Comparison of ENCODE assay signal across 16 cellular contexts in genomic region chr7:1210979-1211608, GRCh38. TPM values are rescaled to one million over a fixed set of nuclear protein-coding genes. Genes with fewer than 3 reads are reported as not detected.
DNase-seq lines count a peak whose midpoint lies in the region; ATAC-seq and TF ChIP-seq lines count a peak whose summit lies in the region.
"Had no signal": no experiment of that assay in that cellular context is flagged by ENCODE, and none has a peak within 500 bp of the region (broad histone marks: within the 10 kb centered on the region; RNA-seq: fewer than 3 reads in every experiment).

No MANE protein-coding gene starts in this region.

- no peaks in the 10 kb centered on the region for H3K4me1 Mint-ChIP-seq in activated CD8-positive, alpha-beta memory T cell treated with anti-CD3 and anti-CD28 coated beads, Interleukin-2, amount 10 ng/mL, durations not matched to agents 7 days and 5 days
- H3K4me1 Mint-ChIP-seq: neural crest cell had no signal

- no peak overlapping the region for H3K4me3 ChIP-seq in BLaER1 treated with 17β-estradiol and CSF1 and Interleukin-3, amounts not matched to agents 10 nM and 100 nM
- no peak overlapping the region; a peak in 1 of 4 replicates for H3K4me3 ChIP-seq in SK-N-SH (ENCODE audit: low read depth in 2 of 2, low read length in 1 of 2)

- no peaks in the 10 kb centered on the region for H3K79me2 ChIP-seq in SK-N-SH (ENCODE audit: insufficient read depth)

- no peak overlapping the region for H2AFZ ChIP-seq in SK-N-SH (ENCODE audit: low read depth)

- WGBS in SK-N-SH (ENCODE audit: low lambda C conversion rate): 5% methylated on average over 35 of the region's 35 CpGs

- H3K9me3 Mint-ChIP-seq in activated CD8-positive, alpha-beta memory T cell treated with anti-CD3 and anti-CD28 coated beads, Interleukin-2, amount 10 ng/mL, durations not matched to agents 7 days and 5 days (ENCODE audit: low read depth): no peaks in the 10 kb centered on the region
- H3K9me3 Mint-ChIP-seq: neural crest cell; stimulated activated naive CD8-positive, alpha-beta T cell treated with anti-CD3 and anti-CD28 coated beads, Interleukin-15, amount 100 ng/mL, for 72 hours had no signal

- peaks cover 44% of the 10 kb centered on the region for H3K27me3 Mint-ChIP-seq in activated CD8-positive, alpha-beta memory T cell treated with anti-CD3 and anti-CD28 coated beads, Interleukin-2, amount 10 ng/mL, durations not matched to agents 7 days and 5 days

- H3K36me3 Mint-ChIP-seq in activated CD8-positive, alpha-beta memory T cell treated with anti-CD3 and anti-CD28 coated beads, Interleukin-2, amount 10 ng/mL, durations not matched to agents 7 days and 5 days: no peaks in the 10 kb centered on the region

- H3K9me2 ChIP-seq in SK-N-SH: no peaks in the 10 kb centered on the region

- H3K36me3 ChIP-seq in BLaER1 treated with 17β-estradiol and CSF1 and Interleukin-3, amounts not matched to agents 10 nM and 100 nM: no peaks in the 10 kb centered on the region
- H3K36me3 ChIP-seq in SK-N-SH (replicated peaks in 1 of 2; ENCODE audit: control insufficient read depth in 1 of 2, insufficient read depth in 2 of 2, low read length in 1 of 2): no peaks in the 10 kb centered on the region

- peak overlapping the region in 9 of 11 experiments; percentile 39 to 80 (median 55); a peak in 16 of 22 replicates for H3K4me2 ChIP-seq in BLaER1 treated with 17β-estradiol and CSF1 and Interleukin-3, amounts not matched to agents 10 nM and 100 nM
- H3K4me2 ChIP-seq in SK-N-SH: 0 out of 2 replicates have a peak overlapping the region, but pooled peaks have one; percentile 38

- H3K27ac Mint-ChIP-seq in activated CD8-positive, alpha-beta memory T cell treated with anti-CD3 and anti-CD28 coated beads, Interleukin-2, amount 10 ng/mL, durations not matched to agents 7 days and 5 days: no peak overlapping the region
- H3K27ac Mint-ChIP-seq: activated CD8-positive, alpha-beta T cell treated with anti-CD3 and anti-CD28 coated beads, Interleukin-2, amount 10 ng/mL, durations not matched to agents 7 days and 5 days; stimulated activated naive CD8-positive, alpha-beta T cell treated with anti-CD3 and anti-CD28 coated beads, Interleukin-15, amount 100 ng/mL, for 72 hours had no signal

- H3K4me1 ChIP-seq in BLaER1 treated with 17β-estradiol and CSF1 and Interleukin-3, amounts not matched to agents 10 nM and 100 nM: peaks cover 0 to 21% (median 14%) of the 10 kb centered on the region in 10 experiments; a peak in 16 of 20 replicates
- H3K4me1 ChIP-seq in SK-N-SH (ENCODE audit: control insufficient read depth in 1 of 2, insufficient read depth in 2 of 2, low read depth in 1 of 2, low read length in 1 of 2): peaks cover 4 to 11% of the 10 kb centered on the region in 2 experiments; a peak in 1 of 4 replicates

- no peaks in the 10 kb centered on the region for H3K9me3 ChIP-seq in BLaER1 treated with 17β-estradiol and CSF1 and Interleukin-3, amounts not matched to agents 10 nM and 100 nM (replicated peaks in 1 of 11)
- H3K9me3 ChIP-seq in SK-N-SH: no peaks in the 10 kb centered on the region

- H3K9ac ChIP-seq in BLaER1 treated with 17β-estradiol and CSF1 and Interleukin-3, amounts not matched to agents 10 nM and 100 nM: peak overlapping the region in 2 of 11 experiments; percentile 2 to 14; a peak in 1 of 22 replicates
- H3K9ac ChIP-seq in SK-N-SH: no peak overlapping the region

- POLR2A ChIA-PET in SK-N-SH (lab: Yijun Ruan, JAX): no interaction called here

- no peak overlapping the region for H3K4me3 Mint-ChIP-seq in activated CD8-positive, alpha-beta memory T cell treated with anti-CD3 and anti-CD28 coated beads, Interleukin-2, amount 10 ng/mL, durations not matched to agents 7 days and 5 days
- H3K4me3 Mint-ChIP-seq: activated CD8-positive, alpha-beta T cell treated with anti-CD3 and anti-CD28 coated beads, Interleukin-2, amount 10 ng/mL, durations not matched to agents 7 days and 5 days; neural crest cell had no signal

- DNase-seq in H4 (ENCODE audit: low spot score): peak; percentile 22
- peak; percentile 84 for DNase-seq in SK-N-SH
- peak; percentile 34 for DNase-seq in left kidney (ENCODE audit: low read depth, low spot score)
- DNase-seq in activated naive CD4-positive, alpha-beta T cell (lab: John Stamatoyannopoulos, UW): no peak
- no peak for DNase-seq in activated CD8-positive, alpha-beta memory T cell treated with anti-CD3 and anti-CD28 coated beads, Interleukin-2, amount 10 ng/mL, durations not matched to agents 7 days and 5 days
- DNase-seq in superior temporal gyrus (ENCODE audit: extremely low spot score): no peak
- DNase-seq: activated CD8-positive, alpha-beta T cell treated with anti-CD3 and anti-CD28 coated beads, Interleukin-2, amount 10 ng/mL, durations not matched to agents 7 days and 5 days; activated gamma-delta T cell; head of caudate nucleus; stimulated activated naive CD8-positive, alpha-beta T cell treated with anti-CD3 and anti-CD28 coated beads, Interleukin-15, amount 100 ng/mL, for 72 hours had no signal

- peaks cover 30 to 64% (median 49%) of the 10 kb centered on the region in 11 experiments for H3K27me3 ChIP-seq in BLaER1 treated with 17β-estradiol and CSF1 and Interleukin-3, amounts not matched to agents 10 nM and 100 nM
- H3K27me3 ChIP-seq in SK-N-SH (ENCODE audit: insufficient read depth): peaks cover 98% of the 10 kb centered on the region

- no peak for TF ChIP-seq CTCF in SK-N-SH (IDR thresholded peaks at IDR 0.05)

- TF ChIP-seq RAD21 in SK-N-SH (IDR thresholded peaks at IDR 0.05; ENCODE audit: low read length): no peak

- H3F3A ChIP-seq in SK-N-SH (replicated peaks; ENCODE audit: insufficient read depth): no peaks in the 10 kb centered on the region

- TF ChIP-seq EP300 in SK-N-SH (IDR thresholded peaks at IDR 0.05; ENCODE audit: borderline replicate concordance in 1 of 2, low read depth in 1 of 2, low read length in 1 of 2): no peak

- no peak for ATAC-seq in GM21723 (IDR thresholded peaks at IDR 0.05; ENCODE audit: unreplicated experiment)
- ATAC-seq in activated CD8-positive, alpha-beta memory T cell treated with anti-CD3 and anti-CD28 coated beads, Interleukin-2, amount 10 ng/mL, durations not matched to agents 7 days and 5 days: no peak
- ATAC-seq: activated CD8-positive, alpha-beta T cell treated with anti-CD3 and anti-CD28 coated beads, Interleukin-2, amount 10 ng/mL, durations not matched to agents 7 days and 5 days; stimulated activated naive CD8-positive, alpha-beta T cell treated with anti-CD3 and anti-CD28 coated beads, Interleukin-15, amount 100 ng/mL, for 72 hours had no signal

- no peak overlapping the region for H3K27ac ChIP-seq in BLaER1 treated with 17β-estradiol and CSF1 and Interleukin-3, amounts not matched to agents 10 nM and 100 nM
- no peak overlapping the region for H3K27ac ChIP-seq in SK-N-SH (ENCODE audit: low read depth in 2 of 2, low read length in 1 of 2)
- H3K27ac ChIP-seq: epithelial cell of prostate had no signal

- H4K20me1 ChIP-seq in BLaER1 treated with 17β-estradiol and CSF1 and Interleukin-3, amounts not matched to agents 10 nM and 100 nM: 0 out of 22 replicates have a peak, but pooled peaks cover 0 to 13% (median 0%) of the 10 kb centered on the region in 11 experiments
- 0 out of 2 replicates have a peak, but pooled peaks cover 6% of the 10 kb centered on the region for H4K20me1 ChIP-seq in SK-N-SH (ENCODE audit: insufficient read depth)

- CTCF ChIA-PET in SK-N-SH (lab: Yijun Ruan, JAX): interaction anchor here (0.7 to 7.8 kb wide), 16 partner anchors 9 to 263 kb away, joined by 3 to 87 read pairs (median 6); no protein-coding TSS in a partner anchor
- CTCF ChIA-PET in activated CD8-positive, alpha-beta memory T cell treated with anti-CD3 and anti-CD28 coated beads, Interleukin-2, amount 10 ng/mL, durations not matched to agents 7 days and 5 days (lab: Charles Lee): interaction anchor here (1.0 kb wide), 1 partner anchor 19 kb away, joined by 3 read pairs; no protein-coding TSS in a partner anchor

TF ChIP-seq in SK-N-SH, 30 proteins besides CTCF, POLR2A, EP300 and RAD21 (continues in another document):
- TF ChIP-seq SMC3 (IDR thresholded peaks at IDR 0.05; ENCODE audit: low read depth, low read length): no peak
- TF ChIP-seq REST (IDR thresholded peaks at IDR 0.05; ENCODE audit: low read depth, low read length): no peak

RNA-seq across cellular contexts. Expression of gene UNCX, which starts 21.6 kb away (rescaled TPM):
- total RNA-seq in H4 (2014; rRNA removed; shearing (Covaris generic)): not detected in 2 replicates
- polyA plus RNA-seq in SK-N-SH (2012; rRNA removed): not detected in 2 replicates
- not detected in 2 replicates for polyA plus RNA-seq in SK-N-SH (2012; cell fraction: cytosol; rRNA removed)
- polyA plus RNA-seq in SK-N-SH (2012; cell fraction: nucleus; rRNA removed): not detected in 2 replicates
- total RNA-seq in activated CD8-positive, alpha-beta memory T cell treated with anti-CD3 and anti-CD28 coated beads, Interleukin-2, amount 10 ng/mL, durations not matched to agents 7 days and 5 days: not detected
- total RNA-seq: activated CD8-positive, alpha-beta T cell treated with anti-CD3 and anti-CD28 coated beads, Interleukin-2, amount 10 ng/mL, durations not matched to agents 7 days and 5 days; skeletal muscle tissue had no signal
- polyA plus RNA-seq: BJ had no signal

RNA-seq across cellular contexts. Expression of gene ZFAND2A, which starts 51.1 kb away (rescaled TPM):
- total RNA-seq in H4 (2014; rRNA removed; shearing (Covaris generic)): 41.1 and 52.5 TPM in 2 replicates
- polyA plus RNA-seq in SK-N-SH (2012; rRNA removed): 38.9 and 48.5 TPM in 2 replicates
- 35.7 and 38.9 TPM in 2 replicates for polyA plus RNA-seq in SK-N-SH (2012; cell fraction: cytosol; rRNA removed)
- polyA plus RNA-seq in SK-N-SH (2012; cell fraction: nucleus; rRNA removed): 53.1 and 58.2 TPM in 2 replicates
- total RNA-seq in activated CD8-positive, alpha-beta memory T cell treated with anti-CD3 and anti-CD28 coated beads, Interleukin-2, amount 10 ng/mL, durations not matched to agents 7 days and 5 days: 10 to 100 TPM; 23.8 to 23.9 TPM

Comparison
In these comparisons a context has a peak if more than half of its experiments do, and no peak if none do; other contexts are left out.
1. DNase-seq: peak in H4 (single experiment), SK-N-SH (single experiment) and left kidney (single experiment); none in activated naive CD4-positive, alpha-beta T cell (0 of 4), activated CD8-positive, alpha-beta memory T cell treated with anti-CD3 and anti-CD28 coated beads, Interleukin-2, amount 10 ng/mL, durations not matched to agents 7 days and 5 days (single experiment) and superior temporal gyrus (single experiment).